In the genomic region with DNA sequence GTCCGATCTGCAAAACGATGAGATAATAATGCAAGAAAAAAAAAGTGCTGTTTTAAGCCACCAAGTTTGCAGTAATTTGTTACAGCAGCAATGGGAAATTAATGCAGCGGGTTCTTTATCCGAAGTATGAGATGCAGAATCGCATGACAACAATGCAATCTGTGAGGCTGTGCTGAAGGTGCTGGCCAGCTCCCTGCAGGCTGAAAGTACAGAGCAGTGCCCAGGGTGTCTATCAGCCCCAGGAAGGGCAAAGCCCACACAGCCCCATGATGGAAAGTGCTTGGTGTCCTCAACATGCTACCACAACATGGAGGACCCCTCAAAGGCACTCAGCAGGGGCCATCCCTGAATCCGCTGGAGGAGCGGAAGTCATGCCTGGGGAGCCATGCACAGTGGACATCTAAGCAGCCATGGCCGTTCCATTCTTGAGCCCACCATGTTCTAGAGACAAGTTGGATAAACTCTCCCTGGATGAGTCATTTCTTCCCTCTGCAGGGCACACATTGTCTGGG, we compare ENCODE assay signal across 16 cellular contexts.
DNase-seq lines count a peak whose midpoint lies in the region; ATAC-seq and TF ChIP-seq lines count a peak whose summit lies in the region.
"Had no signal": no experiment of that assay in that cellular context is flagged by ENCODE, and none has a peak within 500 bp of the region (broad histone marks: within the 10 kb centered on the region; RNA-seq: fewer than 3 reads in every experiment).

No MANE protein-coding gene starts in this region.

- no peak overlapping the region for H3K4me3 Mint-ChIP-seq in GM23338
- H3K4me3 Mint-ChIP-seq: CD14-positive monocyte, H9, IgD-negative memory B cell had no signal

- no peaks in the 10 kb centered on the region for H3K9me3 ChIP-seq in SK-N-SH
- H3K9me3 ChIP-seq in osteoblast (ENCODE audit: low read depth, low read length), result no peaks in the 10 kb centered on the region

- no peaks in the 10 kb centered on the region for H3K36me3 ChIP-seq in SK-N-SH (replicated peaks in 1 of 2; ENCODE audit: control insufficient read depth in 1 of 2, insufficient read depth in 2 of 2, low read length in 1 of 2)
- H3K36me3 ChIP-seq in GM23338 (ENCODE audit: insufficient read depth), result no peaks in the 10 kb centered on the region
- H3K36me3 ChIP-seq in osteoblast (ENCODE audit: insufficient read depth, low read length), result no peaks in the 10 kb centered on the region
- H3K36me3 ChIP-seq: BLaER1 had no signal

- TF ChIP-seq RAD21 in SK-N-SH (IDR thresholded peaks at IDR 0.05; ENCODE audit: low read length), result no peak

- H3K4me3 ChIP-seq in SK-N-SH (ENCODE audit: low read depth in 2 of 2, low read length in 1 of 2) (no peak overlapping the region), GM23338 (no peak overlapping the region), osteoblast (ENCODE audit: insufficient read depth, low read length) (no peak overlapping the region)
- H3K4me3 ChIP-seq: BLaER1 had no signal

- no peak overlapping the region for H3K27ac ChIP-seq in SK-N-SH (ENCODE audit: low read depth in 2 of 2, low read length in 1 of 2)
- H3K27ac ChIP-seq in GM23338 (ENCODE audit: low read depth), result no peak overlapping the region
- no peak overlapping the region for H3K27ac ChIP-seq in osteoblast (ENCODE audit: low read depth, low read length)
- H3K27ac ChIP-seq: 22Rv1, BLaER1 had no signal

- peaks cover 10% of the 10 kb centered on the region for H3K27me3 Mint-ChIP-seq in GM23338 (ENCODE audit: insufficient read depth, low read depth, poor library complexity)

- POLR2A ChIA-PET in SK-N-SH (lab: Yijun Ruan, JAX), result no interaction called here

- H2AFZ ChIP-seq in SK-N-SH (ENCODE audit: low read depth) (no peak overlapping the region), GM23338 (no peak overlapping the region), osteoblast (ENCODE audit: low read length) (no peak overlapping the region)

- no peaks in the 10 kb centered on the region for H3K27me3 ChIP-seq in SK-N-SH (ENCODE audit: insufficient read depth)
- no peaks in the 10 kb centered on the region for H3K27me3 ChIP-seq in GM23338 (ENCODE audit: insufficient read depth)
- H3K27me3 ChIP-seq in osteoblast (ENCODE audit: insufficient read depth, low read length), result no peaks in the 10 kb centered on the region
- H3K27me3 ChIP-seq: BLaER1 had no signal

- H3K9me3 Mint-ChIP-seq in GM23338, result peaks cover 18% of the 10 kb centered on the region

- CTCF ChIA-PET in SK-N-SH (lab: Yijun Ruan, JAX), result no interaction called here

- ATAC-seq in SK-N-SH treated with all-trans-retinoic acid at 6 μM for 48 hours (no peak), GM23338 (no peak), HG03565 (IDR thresholded peaks at IDR 0.05; ENCODE audit: unreplicated experiment) (no peak)

- WGBS in SK-N-SH (ENCODE audit: low lambda C conversion rate), result 58% methylated on average over 7 of the region's 8 CpGs

- peaks cover 8% of the 10 kb centered on the region; the same call in 2 of the 3 replicates for H3K36me3 Mint-ChIP-seq in GM23338 (ENCODE audit: low read depth)
- H3K36me3 Mint-ChIP-seq: CD14-positive monocyte; CD4-positive, alpha-beta memory T cell; IgD-negative memory B cell had no signal

- H3F3A ChIP-seq in SK-N-SH (replicated peaks; ENCODE audit: insufficient read depth) (no peaks in the 10 kb centered on the region), GM23338 (replicated peaks; ENCODE audit: low read depth) (no peaks in the 10 kb centered on the region)

- H3K4me1 ChIP-seq in SK-N-SH (ENCODE audit: control insufficient read depth in 1 of 2, insufficient read depth in 2 of 2, low read depth in 1 of 2, low read length in 1 of 2), result no peaks in the 10 kb centered on the region
- no peaks in the 10 kb centered on the region for H3K4me1 ChIP-seq in GM23338 (ENCODE audit: insufficient read depth)
- no peaks in the 10 kb centered on the region for H3K4me1 ChIP-seq in osteoblast (ENCODE audit: insufficient read depth, low read length)

- DNase-seq in SK-N-SH, result no peak
- no peak for DNase-seq in GM23338 (ENCODE audit: low spot score)
- peak; percentile 2 for DNase-seq in astrocyte of the hippocampus (ENCODE audit: low read depth, low spot score)
- DNase-seq in osteoblast (ENCODE audit: insufficient read length, low spot score, missing footprints), result peak; percentile 37
- no peak for DNase-seq in hypothalamus (lab: John Stamatoyannopoulos, UW)
- DNase-seq: CD4-positive, alpha-beta memory T cell; DMS153; DMS79; GF-D8; H9 had no signal

- TF ChIP-seq CTCF in SK-N-SH (IDR thresholded peaks at IDR 0.05) (no peak), GM23338 (conservative IDR thresholded peaks at IDR 0.05; ENCODE audit: low read depth in 2 of 2) (no peak), osteoblast (IDR thresholded peaks at IDR 0.05; ENCODE audit: extremely low read depth, low read depth, low read length) (no peak)

- peaks cover 9% of the 10 kb centered on the region; the same call in 2 of the 3 replicates for H3K4me1 Mint-ChIP-seq in GM23338
- H3K4me1 Mint-ChIP-seq: CD14-positive monocyte; CD4-positive, alpha-beta memory T cell; IgD-negative memory B cell had no signal

- no peak overlapping the region for H3K9ac ChIP-seq in SK-N-SH
- H3K9ac ChIP-seq: BLaER1 had no signal

- no peaks in the 10 kb centered on the region for H4K20me1 ChIP-seq in SK-N-SH (ENCODE audit: insufficient read depth)
- no peaks in the 10 kb centered on the region for H4K20me1 ChIP-seq in GM23338 (replicated peaks; ENCODE audit: insufficient read depth)
- no peaks in the 10 kb centered on the region for H4K20me1 ChIP-seq in osteoblast (ENCODE audit: insufficient read depth, low read length)
- H4K20me1 ChIP-seq: BLaER1 had no signal

- H3K9me2 ChIP-seq in SK-N-SH (no peaks in the 10 kb centered on the region), GM23338 (ENCODE audit: insufficient read depth) (peaks cover 13% of the 10 kb centered on the region; the same call in 1 of the 2 replicates)

- TF ChIP-seq EP300 in SK-N-SH (IDR thresholded peaks at IDR 0.05; ENCODE audit: borderline replicate concordance in 1 of 2, low read depth in 1 of 2, low read length in 1 of 2), result no peak

- H3K79me2 ChIP-seq in SK-N-SH (ENCODE audit: insufficient read depth) (no peaks in the 10 kb centered on the region), GM23338 (replicated peaks; ENCODE audit: insufficient read depth) (no peaks in the 10 kb centered on the region), osteoblast (ENCODE audit: insufficient read depth, low read length) (no peaks in the 10 kb centered on the region)

- H3K4me2 ChIP-seq in SK-N-SH, result no peak overlapping the region
- H3K4me2 ChIP-seq in GM23338, result no peak overlapping the region
- no peak overlapping the region for H3K4me2 ChIP-seq in osteoblast (ENCODE audit: insufficient read depth, low read length)
- H3K4me2 ChIP-seq: BLaER1 had no signal

- no peak overlapping the region for H3K27ac Mint-ChIP-seq in GM23338
- H3K27ac Mint-ChIP-seq: CD4-positive, alpha-beta memory T cell; H9 had no signal

TF ChIP-seq in SK-N-SH, 30 proteins besides CTCF, POLR2A, EP300 and RAD21 (continues in another document):
- TF ChIP-seq RXRA (IDR thresholded peaks at IDR 0.05; ENCODE audit: borderline replicate concordance, low read depth), result no peak

TF ChIP-seq in SK-N-SH treated with all-trans-retinoic acid at 6 μM for 48 hours, 23 proteins besides CTCF, POLR2A, EP300 and RAD21 (continues in another document):
- TF ChIP-seq BACH2 (CRISPR knock-in tag; IDR thresholded peaks at IDR 0.05; ENCODE audit: borderline replicate concordance), result no peak
- TF ChIP-seq, protein P1, sequence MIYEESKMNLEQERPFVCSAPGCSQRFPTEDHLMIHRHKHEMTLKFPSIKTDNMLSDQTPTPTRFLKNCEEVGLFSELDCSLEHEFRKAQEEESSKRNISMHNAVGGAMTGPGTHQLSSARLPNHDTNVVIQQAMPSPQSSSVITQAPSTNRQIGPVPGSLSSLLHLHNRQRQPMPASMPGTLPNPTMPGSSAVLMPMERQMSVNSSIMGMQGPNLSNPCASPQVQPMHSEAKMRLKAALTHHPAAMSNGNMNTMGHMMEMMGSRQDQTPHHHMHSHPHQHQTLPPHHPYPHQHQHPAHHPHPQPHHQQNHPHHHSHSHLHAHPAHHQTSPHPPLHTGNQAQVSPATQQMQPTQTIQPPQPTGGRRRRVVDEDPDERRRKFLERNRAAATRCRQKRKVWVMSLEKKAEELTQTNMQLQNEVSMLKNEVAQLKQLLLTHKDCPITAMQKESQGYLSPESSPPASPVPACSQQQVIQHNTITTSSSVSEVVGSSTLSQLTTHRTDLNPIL (CRISPR knock-in tag; IDR thresholded peaks at IDR 0.05; ENCODE audit: low read depth), result no peak

TF ChIP-seq in GM23338, 12 proteins besides CTCF, POLR2A, EP300 and RAD21:
- TF ChIP-seq, protein P2, sequence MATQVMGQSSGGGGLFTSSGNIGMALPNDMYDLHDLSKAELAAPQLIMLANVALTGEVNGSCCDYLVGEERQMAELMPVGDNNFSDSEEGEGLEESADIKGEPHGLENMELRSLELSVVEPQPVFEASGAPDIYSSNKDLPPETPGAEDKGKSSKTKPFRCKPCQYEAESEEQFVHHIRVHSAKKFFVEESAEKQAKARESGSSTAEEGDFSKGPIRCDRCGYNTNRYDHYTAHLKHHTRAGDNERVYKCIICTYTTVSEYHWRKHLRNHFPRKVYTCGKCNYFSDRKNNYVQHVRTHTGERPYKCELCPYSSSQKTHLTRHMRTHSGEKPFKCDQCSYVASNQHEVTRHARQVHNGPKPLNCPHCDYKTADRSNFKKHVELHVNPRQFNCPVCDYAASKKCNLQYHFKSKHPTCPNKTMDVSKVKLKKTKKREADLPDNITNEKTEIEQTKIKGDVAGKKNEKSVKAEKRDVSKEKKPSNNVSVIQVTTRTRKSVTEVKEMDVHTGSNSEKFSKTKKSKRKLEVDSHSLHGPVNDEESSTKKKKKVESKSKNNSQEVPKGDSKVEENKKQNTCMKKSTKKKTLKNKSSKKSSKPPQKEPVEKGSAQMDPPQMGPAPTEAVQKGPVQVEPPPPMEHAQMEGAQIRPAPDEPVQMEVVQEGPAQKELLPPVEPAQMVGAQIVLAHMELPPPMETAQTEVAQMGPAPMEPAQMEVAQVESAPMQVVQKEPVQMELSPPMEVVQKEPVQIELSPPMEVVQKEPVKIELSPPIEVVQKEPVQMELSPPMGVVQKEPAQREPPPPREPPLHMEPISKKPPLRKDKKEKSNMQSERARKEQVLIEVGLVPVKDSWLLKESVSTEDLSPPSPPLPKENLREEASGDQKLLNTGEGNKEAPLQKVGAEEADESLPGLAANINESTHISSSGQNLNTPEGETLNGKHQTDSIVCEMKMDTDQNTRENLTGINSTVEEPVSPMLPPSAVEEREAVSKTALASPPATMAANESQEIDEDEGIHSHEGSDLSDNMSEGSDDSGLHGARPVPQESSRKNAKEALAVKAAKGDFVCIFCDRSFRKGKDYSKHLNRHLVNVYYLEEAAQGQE (IDR thresholded peaks at IDR 0.05; ENCODE audit: unreplicated experiment), result peak; percentile 56
- TF ChIP-seq EZH2 (IDR thresholded peaks at IDR 0.05; ENCODE audit: low read depth, unreplicated experiment) (no peak), EZH2phosphoT487 (IDR thresholded peaks at IDR 0.05; ENCODE audit: unreplicated experiment) (no peak)

Comparison
In these comparisons a context has a peak if more than half of its experiments do, and no peak if none do; other contexts are left out.
1. DNase-seq: peak in astrocyte of the hippocampus (single experiment) and osteoblast (single experiment); none in SK-N-SH (single experiment), GM23338 (single experiment) and hypothalamus (0 of 51).